30 cellular contexts compared by ENCODE assay signal in the genomic region with DNA sequence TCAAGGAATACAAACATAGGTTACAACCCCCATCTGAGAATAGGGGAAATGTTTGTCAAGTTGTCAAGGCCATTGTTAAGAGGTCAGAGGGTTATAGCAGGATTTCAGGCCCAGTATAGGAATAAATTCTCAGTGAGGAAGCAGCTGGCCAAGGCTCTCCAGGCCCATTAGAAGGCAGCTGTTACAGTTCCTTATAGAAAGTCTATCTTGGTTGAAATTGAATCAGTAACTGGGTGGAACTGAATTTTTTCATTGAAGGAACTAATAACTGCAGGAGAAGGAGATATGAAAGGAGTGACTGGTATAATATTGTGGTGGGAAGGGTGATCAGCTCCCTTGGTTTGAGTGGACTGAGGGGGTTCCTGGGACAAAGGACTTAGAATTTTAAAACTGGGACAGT.
"Had no signal": no experiment of that assay in that cellular context is flagged by ENCODE, and none has a peak within 500 bp of the region (broad histone marks: within the 10 kb centered on the region; RNA-seq: fewer than 3 reads in every experiment).

No MANE protein-coding gene starts in this region.

- H3K36me3 Mint-ChIP-seq: activated CD4-positive, alpha-beta memory T cell treated with anti-CD3 and anti-CD28 coated beads for 36 hours; activated CD8-positive, alpha-beta memory T cell treated with anti-CD3 and anti-CD28 coated beads, Interleukin-2, amount 10 ng/mL, durations not matched to agents 7 days and 5 days; activated naive CD4-positive, alpha-beta T cell treated with anti-CD3 and anti-CD28 coated beads, Interleukin-2, amount 50 U/mL, for 24 hours; activated naive CD8-positive, alpha-beta T cell treated with anti-CD3 and anti-CD28 coated beads for 36 hours; brain had no signal

- H3K27ac Mint-ChIP-seq: activated CD4-positive, alpha-beta memory T cell treated with anti-CD3 and anti-CD28 coated beads for 36 hours; activated CD4-positive, alpha-beta T cell treated with anti-CD3 and anti-CD28 coated beads for 36 hours; activated CD4-positive, alpha-beta T cell treated with anti-CD3 and anti-CD28 coated beads, Interleukin-2, amount 10 ng/mL, durations not matched to agents 24 days and 14 days; activated CD8-positive, alpha-beta memory T cell treated with anti-CD3 and anti-CD28 coated beads, Interleukin-2, amount 10 ng/mL, durations not matched to agents 7 days and 5 days; activated CD8-positive, alpha-beta T cell treated with anti-CD3 and anti-CD28 coated beads, Interleukin-2, amount 10 ng/mL, durations not matched to agents 7 days and 5 days; activated naive CD4-positive, alpha-beta T cell treated with anti-CD3 and anti-CD28 coated beads for 36 hours; activated naive CD4-positive, alpha-beta T cell treated with anti-CD3 and anti-CD28 coated beads, Interleukin-2, amount 50 U/mL, for 24 hours; activated naive CD8-positive, alpha-beta T cell treated with anti-CD3 and anti-CD28 coated beads for 36 hours; activated naive CD8-positive, alpha-beta T cell treated with anti-CD3 and anti-CD28 coated beads, Interleukin-2, amount 50 U/mL, for 24 hours; activated T-helper 1 cell treated with anti-CD3 and anti-CD28 coated beads, Interleukin-12 subunit alpha, Interleukin-12 subunit beta, Interleukin-2, Interleukin-4 antibody, amounts not matched to agents 30 ng/mL and 10 ng/mL and 1 ng/mL, durations not matched to agents 14 hours and 24 hours and 36 hours; activated T-helper 2 cell treated with anti-CD3 and anti-CD28 coated beads, Interferon-gamma antibody, Interleukin-2, Interleukin-4, amounts not matched to agents 10 μg/mL and 5 μg/mL and 100 μg/mL, durations not matched to agents 14 hours and 24 hours and 36 hours; T-helper 17 cell; T-helper 2 cell treated with Interferon-gamma antibody and Interleukin-4, amounts not matched to agents 5 μg/mL and 100 μg/mL, for 36 hours had no signal

- H3K27me3 Mint-ChIP-seq: activated CD4-positive, alpha-beta memory T cell treated with anti-CD3 and anti-CD28 coated beads for 36 hours; activated CD4-positive, alpha-beta T cell treated with anti-CD3 and anti-CD28 coated beads, Interleukin-2, amount 10 ng/mL, durations not matched to agents 24 days and 14 days; activated CD8-positive, alpha-beta memory T cell treated with anti-CD3 and anti-CD28 coated beads, Interleukin-2, amount 10 ng/mL, durations not matched to agents 7 days and 5 days; activated naive CD4-positive, alpha-beta T cell treated with anti-CD3 and anti-CD28 coated beads, Interleukin-2, amount 50 U/mL, for 24 hours had no signal

- H3K9me3 ChIP-seq: adrenal gland had no signal

- H3K9me3 Mint-ChIP-seq: activated CD4-positive, alpha-beta memory T cell treated with anti-CD3 and anti-CD28 coated beads for 36 hours; activated CD4-positive, alpha-beta T cell treated with anti-CD3 and anti-CD28 coated beads, Interleukin-2, amount 10 ng/mL, durations not matched to agents 24 days and 14 days; activated naive CD4-positive, alpha-beta T cell treated with anti-CD3 and anti-CD28 coated beads for 36 hours; activated naive CD4-positive, alpha-beta T cell treated with anti-CD3 and anti-CD28 coated beads, Interleukin-2, amount 50 U/mL, for 24 hours; activated naive CD8-positive, alpha-beta T cell treated with anti-CD3 and anti-CD28 coated beads for 36 hours; activated naive CD8-positive, alpha-beta T cell treated with anti-CD3 and anti-CD28 coated beads, Interleukin-2, amount 50 U/mL, for 24 hours; activated T-helper 1 cell treated with anti-CD3 and anti-CD28 coated beads, Interleukin-12 subunit alpha, Interleukin-12 subunit beta, Interleukin-2, Interleukin-4 antibody, amounts not matched to agents 30 ng/mL and 10 ng/mL and 1 ng/mL, durations not matched to agents 14 hours and 24 hours and 36 hours had no signal

- H3K36me3 ChIP-seq: adrenal gland had no signal

- ATAC-seq: activated CD4-positive, alpha-beta T cell treated with anti-CD3 and anti-CD28 coated beads for 36 hours; activated CD8-positive, alpha-beta memory T cell treated with anti-CD3 and anti-CD28 coated beads, Interleukin-2, amount 10 ng/mL, durations not matched to agents 7 days and 5 days; activated CD8-positive, alpha-beta T cell treated with anti-CD3 and anti-CD28 coated beads, Interleukin-2, amount 10 ng/mL, durations not matched to agents 7 days and 5 days; activated naive CD8-positive, alpha-beta T cell treated with anti-CD3 and anti-CD28 coated beads, Interleukin-2, amount 50 U/mL, for 24 hours; esophagus mucosa; T-helper 17 cell had no signal

- H3K4me1 Mint-ChIP-seq: activated CD4-positive, alpha-beta T cell treated with anti-CD3 and anti-CD28 coated beads for 36 hours; activated CD4-positive, alpha-beta T cell treated with anti-CD3 and anti-CD28 coated beads, Interleukin-2, amount 10 ng/mL, durations not matched to agents 24 days and 14 days; activated CD8-positive, alpha-beta memory T cell treated with anti-CD3 and anti-CD28 coated beads, Interleukin-2, amount 10 ng/mL, durations not matched to agents 7 days and 5 days; activated naive CD4-positive, alpha-beta T cell treated with anti-CD3 and anti-CD28 coated beads, Interleukin-2, amount 50 U/mL, for 24 hours; activated naive CD8-positive, alpha-beta T cell treated with anti-CD3 and anti-CD28 coated beads for 36 hours; activated naive CD8-positive, alpha-beta T cell treated with anti-CD3 and anti-CD28 coated beads, Interleukin-2, amount 50 U/mL, for 24 hours; T-helper 17 cell had no signal

- H3K27me3 ChIP-seq: adrenal gland had no signal

- H3K4me3 ChIP-seq: adrenal gland had no signal

- H3K4me1 ChIP-seq: adrenal gland had no signal

- DNase-seq: activated CD4-positive, alpha-beta memory T cell treated with anti-CD3 and anti-CD28 coated beads for 36 hours; activated CD4-positive, alpha-beta T cell treated with anti-CD3 and anti-CD28 coated beads for 36 hours; activated CD4-positive, alpha-beta T cell treated with anti-CD3 and anti-CD28 coated beads, Interleukin-2, amount 10 ng/mL, durations not matched to agents 24 days and 14 days; activated CD4-positive, CD25-positive, alpha-beta regulatory T cell; activated CD4-positive, CD25-positive, alpha-beta regulatory T cell treated with anti-CD3 and anti-CD28 coated beads, Interleukin-2, amount 50 U/mL, for 72 hours; activated CD8-positive, alpha-beta memory T cell treated with anti-CD3 and anti-CD28 coated beads, Interleukin-2, amount 10 ng/mL, durations not matched to agents 7 days and 5 days; activated CD8-positive, alpha-beta memory T cell treated with anti-CD3 and anti-CD28 coated beads, Interleukin-2, amount 50 U/mL, for 4 hours; activated CD8-positive, alpha-beta T cell treated with anti-CD3 and anti-CD28 coated beads, Interleukin-2, amount 10 ng/mL, durations not matched to agents 7 days and 5 days; activated effector memory CD4-positive, alpha-beta T cell treated with anti-CD3 and anti-CD28 coated beads, Interleukin-2, amount 50 U/mL, for 16 hours; activated naive CD4-positive, alpha-beta T cell treated with anti-CD3 and anti-CD28 coated beads for 36 hours; activated naive CD8-positive, alpha-beta T cell treated with anti-CD3 and anti-CD28 coated beads for 36 hours; activated naive CD8-positive, alpha-beta T cell treated with anti-CD3 and anti-CD28 coated beads, Interleukin-2, amount 50 U/mL, for 24 hours; activated T-cell treated with anti-CD3 and anti-CD28 coated beads, Interleukin-2, amount 50 U/mL, for 1 hour; activated T-cell treated with anti-CD3 and anti-CD28 coated beads, Interleukin-2, amount 50 U/mL, for 48 hours; adrenal gland; amygdala; aorta; cortex of kidney; effector CD8-positive, alpha-beta T cell; foreskin fibroblast; head of caudate nucleus; T-helper 1 cell; T-helper 17 cell; T1000 had no signal

- H3K27ac ChIP-seq: adrenal gland had no signal

- H3K4me3 Mint-ChIP-seq: activated CD4-positive, alpha-beta memory T cell treated with anti-CD3 and anti-CD28 coated beads for 36 hours; activated CD4-positive, alpha-beta T cell treated with anti-CD3 and anti-CD28 coated beads for 36 hours; activated CD4-positive, alpha-beta T cell treated with anti-CD3 and anti-CD28 coated beads, Interleukin-2, amount 10 ng/mL, durations not matched to agents 24 days and 14 days; activated CD8-positive, alpha-beta memory T cell treated with anti-CD3 and anti-CD28 coated beads, Interleukin-2, amount 10 ng/mL, durations not matched to agents 7 days and 5 days; activated CD8-positive, alpha-beta T cell treated with anti-CD3 and anti-CD28 coated beads, Interleukin-2, amount 10 ng/mL, durations not matched to agents 7 days and 5 days; activated naive CD4-positive, alpha-beta T cell treated with anti-CD3 and anti-CD28 coated beads for 36 hours; activated naive CD4-positive, alpha-beta T cell treated with anti-CD3 and anti-CD28 coated beads, Interleukin-2, amount 50 U/mL, for 24 hours; activated naive CD8-positive, alpha-beta T cell treated with anti-CD3 and anti-CD28 coated beads for 36 hours; activated naive CD8-positive, alpha-beta T cell treated with anti-CD3 and anti-CD28 coated beads, Interleukin-2, amount 50 U/mL, for 24 hours; activated T-helper 1 cell treated with anti-CD3 and anti-CD28 coated beads, Interleukin-12 subunit alpha, Interleukin-12 subunit beta, Interleukin-2, Interleukin-4 antibody, amounts not matched to agents 30 ng/mL and 10 ng/mL and 1 ng/mL, durations not matched to agents 14 hours and 24 hours and 36 hours; brain; T-helper 17 cell; T-helper 2 cell treated with Interferon-gamma antibody and Interleukin-4, amounts not matched to agents 5 μg/mL and 100 μg/mL, for 36 hours had no signal
